19 cellular contexts compared by ENCODE assay signal in genomic region chr2:47054036-47054555, GRCh38.
DNase-seq lines count a peak whose midpoint lies in the region; ATAC-seq and TF ChIP-seq lines count a peak whose summit lies in the region.
"Had no signal": no experiment of that assay in that cellular context is flagged by ENCODE, and none has a peak within 500 bp of the region (broad histone marks: within the 10 kb centered on the region; RNA-seq: fewer than 3 reads in every experiment).

No MANE protein-coding gene starts in this region.

- no peak overlapping the region for H3K4me3 Mint-ChIP-seq in chondrocyte (ENCODE audit: unreplicated experiment)
- H3K4me3 Mint-ChIP-seq: CD8-positive, alpha-beta memory T cell had no signal

- H3K27me3 ChIP-seq in psoas muscle (ENCODE audit: insufficient read depth in 3 of 3, low read length in 2 of 3): no peaks in the 10 kb centered on the region

- H3K9me3 Mint-ChIP-seq in chondrocyte (ENCODE audit: low read depth): no peaks in the 10 kb centered on the region
- H3K9me3 Mint-ChIP-seq: CD8-positive, alpha-beta memory T cell had no signal

- H3K36me3 ChIP-seq in psoas muscle (ENCODE audit: insufficient read depth in 1 of 2, low read depth in 1 of 2): no peaks in the 10 kb centered on the region

- H3K27ac ChIP-seq in psoas muscle: peak overlapping the region; percentile 77
- H3K27ac ChIP-seq: HL-60 had no signal

- H3K4me3 ChIP-seq in psoas muscle: no peak overlapping the region

- peaks cover 12% of the 10 kb centered on the region for H3K36me3 Mint-ChIP-seq in chondrocyte (ENCODE audit: low read depth)

- ATAC-seq in psoas muscle: peak; percentile 78 to 81 (median 80)
- ATAC-seq in GM21528 (IDR thresholded peaks at IDR 0.05; ENCODE audit: low FRiP score, unreplicated experiment): no peak
- ATAC-seq in HG02588 (IDR thresholded peaks at IDR 0.05; ENCODE audit: unreplicated experiment): no peak
- ATAC-seq: Panc1, SK-N-SH treated with all-trans-retinoic acid at 6 μM for 48 hours had no signal

- peak; percentile 50 for DNase-seq in EH (ENCODE audit: low read depth)
- no peak for DNase-seq in chondrocyte (ENCODE audit: low spot score)
- no peak for DNase-seq in psoas muscle
- no peak for DNase-seq in HK-2 (ENCODE audit: unreplicated experiment)
- DNase-seq in NCI-H226: no peak
- DNase-seq: Calu3; CD8-positive, alpha-beta memory T cell; GDM1; NCI-H146; NCI-H2029; NCI-H345; NCI-H524; NCI-H774; SIG-M5 had no signal

- H3K27me3 Mint-ChIP-seq in chondrocyte (ENCODE audit: low read depth): no peaks in the 10 kb centered on the region
- H3K27me3 Mint-ChIP-seq: CD8-positive, alpha-beta memory T cell had no signal

- peak overlapping the region; percentile 54 for H3K27ac Mint-ChIP-seq in chondrocyte (ENCODE audit: unreplicated experiment)
- H3K27ac Mint-ChIP-seq: CD8-positive, alpha-beta memory T cell had no signal

- peaks cover 42% of the 10 kb centered on the region for H3K4me1 Mint-ChIP-seq in chondrocyte (ENCODE audit: low read depth)

- no peak for TF ChIP-seq CTCF in chondrocyte (IDR thresholded peaks at IDR 0.05)
- no peak for TF ChIP-seq CTCF in psoas muscle (IDR thresholded peaks at IDR 0.05)

- intact Hi-C loops in psoas muscle (cut with DNase I): no loop called here

- H3K4me1 ChIP-seq in psoas muscle: peaks cover 87% of the 10 kb centered on the region

- H3K9me3 ChIP-seq in psoas muscle: no peaks in the 10 kb centered on the region

- WGBS in psoas muscle, 3 donors: 22 to 27% (median 22%) methylated on average over 7 of the region's 7 CpGs

Comparison
In these comparisons a context has a peak if more than half of its experiments do, and no peak if none do; other contexts are left out.
1. ATAC-seq: peak in psoas muscle (4 of 4); none in GM21528 (single experiment) and HG02588 (single experiment).